8 cellular contexts compared by ENCODE assay signal in the genomic region with DNA sequence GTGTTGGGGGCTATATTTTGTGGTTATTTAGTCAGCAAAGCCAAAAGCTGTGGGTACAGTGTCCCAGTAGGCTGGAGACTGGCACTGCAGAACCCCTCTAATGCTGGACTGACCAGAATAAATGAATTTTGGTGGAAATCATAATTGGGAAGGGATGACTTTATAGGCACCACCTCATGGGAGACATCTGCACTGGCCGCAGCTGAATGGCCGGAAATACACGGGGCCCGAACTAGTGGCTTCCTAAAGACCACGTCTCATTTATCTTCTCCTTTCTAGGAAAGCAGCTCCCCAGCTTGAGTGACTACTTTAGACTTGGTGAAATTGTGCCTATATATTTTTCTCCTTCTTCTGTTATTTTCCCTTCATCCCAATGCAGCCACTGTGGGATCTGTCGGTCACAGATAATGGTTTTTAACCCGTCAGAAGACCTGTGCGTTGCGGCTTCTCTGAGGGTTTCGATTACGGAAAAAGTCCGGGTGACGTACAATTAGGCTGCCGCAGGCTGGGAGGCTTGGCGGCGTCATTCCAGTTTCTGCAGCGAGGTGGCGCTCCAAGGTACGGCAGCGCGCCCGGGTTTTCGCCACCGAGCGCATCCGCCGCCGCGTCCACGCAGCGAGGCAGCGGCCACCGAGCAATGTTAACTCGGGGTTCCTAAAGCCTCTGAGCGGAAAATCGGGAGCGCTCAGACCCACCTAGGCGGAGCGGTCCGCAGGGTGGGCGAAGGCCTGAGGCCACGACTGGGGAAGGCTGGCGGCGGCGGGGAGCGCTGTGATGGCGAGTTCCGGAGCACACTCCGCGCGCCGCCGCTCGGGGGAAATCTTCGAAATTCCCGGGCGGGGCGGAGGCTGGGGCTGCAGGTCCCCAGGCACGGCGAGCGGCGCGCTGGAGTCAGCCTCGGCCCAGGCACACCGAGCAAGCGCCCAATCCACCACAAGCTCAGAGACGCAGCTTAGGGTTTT. TPM values are rescaled to one million over a fixed set of nuclear protein-coding genes. Genes with fewer than 3 reads are reported as not detected.
DNase-seq lines count a peak whose midpoint lies in the region; ATAC-seq and TF ChIP-seq lines count a peak whose summit lies in the region.

No MANE protein-coding gene starts in this region.

- ATAC-seq in HG03439 (IDR thresholded peaks at IDR 0.05; ENCODE audit: unreplicated experiment): peak; percentile 90
- ATAC-seq in stimulated activated effector memory CD8-positive, alpha-beta T cell treated with anti-CD3 and anti-CD28 coated beads, Interleukin-12 subunit alpha, Interleukin-12 subunit beta, amount 100 ng/mL, for 72 hours: peak; percentile 64

- DNase-seq in C1 segment of cervical spinal cord (lab: John Stamatoyannopoulos, UW) (peak in 10 of 14 donors; percentile 25 to 80 (median 58)), GM19240 (ENCODE audit: insufficient read length, low spot score) (peak; percentile 48), NT2/D1 (ENCODE audit: low read depth, low spot score) (no peak), epithelial cell of esophagus (ENCODE audit: low read depth) (peak; percentile 88), myocyte (ENCODE audit: low read depth) (peak; percentile 87)
- DNase-seq in activated CD8-positive, alpha-beta memory T cell treated with anti-CD3 and anti-CD28 coated beads, Interleukin-2, amount 50 U/mL, for 48 hours: peak; percentile 92
- DNase-seq in stimulated activated effector memory CD8-positive, alpha-beta T cell treated with anti-CD3 and anti-CD28 coated beads, Interleukin-12 subunit alpha, Interleukin-12 subunit beta, amount 100 ng/mL, for 72 hours (ENCODE audit: low spot score in 2 of 2): peak; percentile 62 to 89

- peaks cover 20% of the 10 kb centered on the region for H3K4me1 Mint-ChIP-seq in stimulated activated effector memory CD8-positive, alpha-beta T cell treated with anti-CD3 and anti-CD28 coated beads, Interleukin-12 subunit alpha, Interleukin-12 subunit beta, amount 100 ng/mL, for 72 hours

- no peaks in the 10 kb centered on the region for H3K36me3 ChIP-seq in NT2/D1 (ENCODE audit: insufficient read depth, insufficient read length, low read length)

- H3K9me3 Mint-ChIP-seq in stimulated activated effector memory CD8-positive, alpha-beta T cell treated with anti-CD3 and anti-CD28 coated beads, Interleukin-12 subunit alpha, Interleukin-12 subunit beta, amount 100 ng/mL, for 72 hours: no peaks in the 10 kb centered on the region

- H3K4me3 Mint-ChIP-seq in stimulated activated effector memory CD8-positive, alpha-beta T cell treated with anti-CD3 and anti-CD28 coated beads, Interleukin-12 subunit alpha, Interleukin-12 subunit beta, amount 100 ng/mL, for 72 hours: peak overlapping the region; percentile 69

- no peaks in the 10 kb centered on the region for H3K36me3 Mint-ChIP-seq in stimulated activated effector memory CD8-positive, alpha-beta T cell treated with anti-CD3 and anti-CD28 coated beads, Interleukin-12 subunit alpha, Interleukin-12 subunit beta, amount 100 ng/mL, for 72 hours

- no peaks in the 10 kb centered on the region for H3K9me3 ChIP-seq in NT2/D1 (ENCODE audit: insufficient read depth, low read length)

- no peak overlapping the region for H3K9ac ChIP-seq in NT2/D1 (ENCODE audit: insufficient read length, low read depth)

- peaks cover 98% of the 10 kb centered on the region for H3K27me3 ChIP-seq in NT2/D1 (ENCODE audit: insufficient read depth, insufficient read length)

- no peak overlapping the region for H3K27ac Mint-ChIP-seq in stimulated activated effector memory CD8-positive, alpha-beta T cell treated with anti-CD3 and anti-CD28 coated beads, Interleukin-12 subunit alpha, Interleukin-12 subunit beta, amount 100 ng/mL, for 72 hours

- H3K4me3 ChIP-seq in NT2/D1 (ENCODE audit: insufficient read length, low read depth): peak overlapping the region; percentile 50
- H3K4me3 ChIP-seq in epithelial cell of esophagus (ENCODE audit: low read length): peak overlapping the region; percentile 58

- H3K4me1 ChIP-seq in NT2/D1 (ENCODE audit: insufficient read depth, insufficient read length): peaks cover 5% of the 10 kb centered on the region

- peak; percentile 84 for TF ChIP-seq CTCF in epithelial cell of esophagus (IDR thresholded peaks at IDR 0.05; ENCODE audit: insufficient read depth, low read depth, low read length, missing control alignments)

RNA-seq across cellular contexts. Expression of a gene that starts 26.3 kb away (rescaled TPM):
- 6.5 and 8.7 TPM in 2 replicates for total RNA-seq in myocyte
- polyA plus RNA-seq in myocyte (2012): 45.5 TPM
